ENCODE assay signal across 14 cellular contexts in the genomic region with DNA sequence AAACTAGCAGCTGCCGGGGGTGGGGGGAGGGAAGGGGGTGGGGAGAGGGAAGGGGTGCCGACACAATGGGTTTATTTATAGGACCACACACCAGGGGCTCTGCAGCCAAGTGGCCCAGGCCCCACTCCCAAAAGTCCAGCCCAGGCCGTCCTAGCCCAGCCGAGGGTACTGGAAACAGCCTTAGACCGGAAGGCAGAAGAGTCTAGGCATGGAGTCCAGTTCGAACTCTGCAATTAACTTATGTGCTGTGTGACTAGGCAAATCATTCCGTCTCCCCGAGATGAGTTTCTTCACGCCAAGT. TPM values are rescaled to one million over a fixed set of nuclear protein-coding genes. Genes with fewer than 3 reads are reported as not detected.
DNase-seq lines count a peak whose midpoint lies in the region; ATAC-seq, FAIRE-seq and TF ChIP-seq lines count a peak whose summit lies in the region.
"Had no signal": no experiment of that assay in that cellular context is flagged by ENCODE, and none has a peak within 500 bp of the region (broad histone marks: within the 10 kb centered on the region; RNA-seq: fewer than 3 reads in every experiment).

No MANE protein-coding gene starts in this region.

- no peak overlapping the region for H2BK120ac ChIP-seq in neuronal stem cell (ENCODE audit: low read depth, low read length)

- no peak overlapping the region for H3K14ac ChIP-seq in neuronal stem cell (ENCODE audit: low read length)

- peak overlapping the region; percentile 21 for H3K4me2 ChIP-seq in neuronal stem cell (ENCODE audit: insufficient read depth, low read length, poor library complexity, severe bottlenecking)

- no peak overlapping the region for H2BK12ac ChIP-seq in neuronal stem cell (ENCODE audit: low read length)

- no peaks in the 10 kb centered on the region for H3K27me3 ChIP-seq in left ventricle myocardium inferior (ENCODE audit: low read depth)
- no peaks in the 10 kb centered on the region for H3K27me3 ChIP-seq in neuronal stem cell (ENCODE audit: control insufficient read depth in 3 of 3, insufficient read depth in 3 of 3, low read depth in 1 of 3, low read length in 3 of 3)
- H3K27me3 ChIP-seq in upper lobe of left lung, result no peaks in the 10 kb centered on the region
- no peaks in the 10 kb centered on the region for H3K27me3 ChIP-seq in small intestine (ENCODE audit: control insufficient read depth in 2 of 2, insufficient read depth in 2 of 2, low read length in 2 of 2)

- H3K27ac ChIP-seq in angular gyrus (ENCODE audit: low read depth, low read length), result peak overlapping the region; percentile 93
- peak overlapping the region; percentile 91 for H3K27ac ChIP-seq in left ventricle myocardium inferior (replicated peaks)
- peak overlapping the region; percentile 96 for H3K27ac ChIP-seq in neuronal stem cell (replicated peaks; ENCODE audit: low read length)
- peak overlapping the region; percentile 62 to 84 (median 66) for H3K27ac ChIP-seq in upper lobe of left lung
- no peak overlapping the region for H3K27ac ChIP-seq in small intestine (ENCODE audit: low read depth in 1 of 2, low read length in 1 of 2)
- H3K27ac ChIP-seq: parathyroid adenoma had no signal

- DNase-seq in left ventricle myocardium inferior, result no peak
- no peak for DNase-seq in neuronal stem cell (ENCODE audit: low spot score)
- no peak for DNase-seq in upper lobe of left lung
- DNase-seq in mucosa of gallbladder (ENCODE audit: low spot score), result no peak
- DNase-seq in small intestine, result no peak
- DNase-seq: activated CD8-positive, alpha-beta T cell treated with anti-CD3 and anti-CD28 coated beads, Interleukin-2, amount 10 ng/mL, durations not matched to agents 7 days and 5 days; activated effector memory CD4-positive, alpha-beta T cell treated with Interleukin-2 at 50 U/mL for 16 hours; CD4-positive, alpha-beta T cell; NCI-H2029 treated with DMSO at 0.1 percent for 48 hours; SHP77 treated with DMSO at 0.1 percent for 48 hours had no signal

- WGBS in neuronal stem cell (ENCODE audit: extremely low coverage in 2 of 2, insufficient read length in 2 of 2, insufficient replicate concordance in 1 of 2), 2 donors, result no CpG with 5 or more reads among the region's 9 CpGs
- 57 to 72% methylated on average over 8 to 9 of the region's 9 CpGs for WGBS in upper lobe of left lung, 2 donors
- WGBS in small intestine, 3 donors, result 64 to 81% (median 78%) methylated on average over 9 of the region's 9 CpGs

- H2AFZ ChIP-seq in neuronal stem cell (ENCODE audit: low read length), result peak overlapping the region; percentile 76
- H2AFZ ChIP-seq: parathyroid adenoma had no signal

- H3K23ac ChIP-seq in neuronal stem cell (ENCODE audit: low read depth, low read length, poor library complexity), result no peak overlapping the region

- no peak overlapping the region for H3K4ac ChIP-seq in neuronal stem cell (ENCODE audit: low read length)

- H3K4me3 ChIP-seq in left ventricle myocardium inferior (peak overlapping the region; percentile 48), neuronal stem cell (ENCODE audit: low read length in 2 of 2) (no peak overlapping the region), upper lobe of left lung (no peak overlapping the region), small intestine (ENCODE audit: low read depth in 1 of 2, low read length in 2 of 2) (no peak overlapping the region)

- no peak for ATAC-seq in upper lobe of left lung (ENCODE audit: low FRiP score in 2 of 2)
- ATAC-seq in GM19455 (IDR thresholded peaks at IDR 0.05; ENCODE audit: unreplicated experiment), result no peak
- ATAC-seq: activated CD8-positive, alpha-beta T cell treated with anti-CD3 and anti-CD28 coated beads, Interleukin-2, amount 10 ng/mL, durations not matched to agents 7 days and 5 days had no signal

- H3K4me1 ChIP-seq in left ventricle myocardium inferior (peaks cover 75% of the 10 kb centered on the region), neuronal stem cell (ENCODE audit: control insufficient read depth in 2 of 2, insufficient read depth in 1 of 2, low read depth in 1 of 2, low read length in 2 of 2) (peaks cover 35 to 36% of the 10 kb centered on the region in 2 donors), upper lobe of left lung (peaks cover 22 to 36% (median 24%) of the 10 kb centered on the region in 4 donors), small intestine (ENCODE audit: control insufficient read depth in 2 of 2, insufficient read depth in 1 of 2, low read depth in 1 of 2, low read length in 1 of 2) (no peaks in the 10 kb centered on the region)
- H3K4me1 ChIP-seq: parathyroid adenoma had no signal

- intact Hi-C loops in left ventricle myocardium inferior (cut with micrococcal nuclease), result no loop called here

- H2AK5ac ChIP-seq in neuronal stem cell (ENCODE audit: low read depth, low read length), result no peak overlapping the region

- no peak for TF ChIP-seq EP300 in upper lobe of left lung (IDR thresholded peaks at IDR 0.05)

- no peak for TF ChIP-seq POLR2A in upper lobe of left lung (IDR thresholded peaks at IDR 0.05)

- H3K9me3 ChIP-seq in left ventricle myocardium inferior (replicated peaks), result no peaks in the 10 kb centered on the region
- no peaks in the 10 kb centered on the region for H3K9me3 ChIP-seq in neuronal stem cell (replicated peaks in 1 of 2; ENCODE audit: control insufficient read depth in 2 of 2, insufficient read depth in 1 of 2, low read depth in 1 of 2, low read length in 2 of 2)
- no peaks in the 10 kb centered on the region for H3K9me3 ChIP-seq in upper lobe of left lung
- H3K9me3 ChIP-seq in small intestine (ENCODE audit: control insufficient read depth, low read depth), result no peaks in the 10 kb centered on the region

- H2BK5ac ChIP-seq in neuronal stem cell (ENCODE audit: low read length), result peak overlapping the region; percentile 91

- no peak overlapping the region for H3K9ac ChIP-seq in neuronal stem cell (ENCODE audit: low read depth, low read length, poor library complexity)
- H3K9ac ChIP-seq: parathyroid adenoma had no signal

- TF ChIP-seq CTCF in left ventricle myocardium inferior (IDR thresholded peaks at IDR 0.05; ENCODE audit: borderline replicate concordance) (no peak), upper lobe of left lung (IDR thresholded peaks at IDR 0.05) (no peak)

- no peak overlapping the region for H4K8ac ChIP-seq in neuronal stem cell (ENCODE audit: low read depth, low read length)

- peak overlapping the region; percentile 49 for H3K18ac ChIP-seq in neuronal stem cell (ENCODE audit: low read length)

- no peak for FAIRE-seq in small intestine (lab: Jason Lieb, UNC)
- FAIRE-seq: TTC549 had no signal

- H2BK15ac ChIP-seq in neuronal stem cell (ENCODE audit: low read length), result no peak overlapping the region

- no peak overlapping the region for H4K91ac ChIP-seq in neuronal stem cell (ENCODE audit: low read depth, low read length, poor library complexity)

- H3K36me3 ChIP-seq in left ventricle myocardium inferior, result peaks cover 10% of the 10 kb centered on the region
- H3K36me3 ChIP-seq in neuronal stem cell (replicated peaks in 1 of 2; ENCODE audit: control insufficient read depth in 2 of 2, insufficient read depth in 2 of 2, low read length in 2 of 2), result peaks cover 1 to 33% of the 10 kb centered on the region in 2 donors
- H3K36me3 ChIP-seq in upper lobe of left lung, result peaks cover 0 to 13% (median 8%) of the 10 kb centered on the region in 4 donors
- no peaks in the 10 kb centered on the region for H3K36me3 ChIP-seq in small intestine (ENCODE audit: control insufficient read depth in 2 of 2, insufficient read depth in 2 of 2, low read length in 2 of 2)

- peaks cover 5% of the 10 kb centered on the region for H3K79me1 ChIP-seq in neuronal stem cell (ENCODE audit: low read depth, low read length)

RNA-seq across cellular contexts. Expression of a gene that starts 18.1 kb away (rescaled TPM):
- total RNA-seq in left ventricle myocardium inferior (25.5 TPM), upper lobe of left lung (10 to 100 TPM; 21.1 to 58.9 (median 30.8) TPM), mucosa of gallbladder (22.0 TPM)
- 12.5 TPM for polyA plus RNA-seq in neuronal stem cell (2013, experiment 1 of 2)
- 13.0 TPM for polyA plus RNA-seq in neuronal stem cell (2013, experiment 2 of 2)
- polyA plus RNA-seq in small intestine, result 1 to 10 TPM in 2 of 3 donors, under 1 TPM in 1; 0.45 to 4.7 (median 1.1) TPM

RNA-seq across cellular contexts. Expression of a gene that starts 32.8 kb away (rescaled TPM):
- total RNA-seq in left ventricle myocardium inferior, result 2.9 TPM
- 5.6 TPM for polyA plus RNA-seq in neuronal stem cell (2013, experiment 1 of 2)
- polyA plus RNA-seq in neuronal stem cell (2013, experiment 2 of 2), result 6.0 TPM
- total RNA-seq in upper lobe of left lung, result 1 to 10 TPM in 5 of 6 donors, under 1 TPM in 1; 0.44 to 4.9 (median 4.2) TPM
- 6.0 TPM for total RNA-seq in mucosa of gallbladder
- 1 to 10 TPM; 2.4 to 3.8 (median 2.5) TPM for polyA plus RNA-seq in small intestine

Comparison
In these comparisons a context has a peak if more than half of its experiments do, and no peak if none do; other contexts are left out.
1. H3K27ac ChIP-seq: peak in angular gyrus (single experiment), left ventricle myocardium inferior (single experiment), neuronal stem cell (single experiment) and upper lobe of left lung (4 of 4); none in small intestine (0 of 2).